24 cellular contexts compared by ENCODE assay signal in genomic region chr15:89629829-89630228, GRCh38.
"Had no signal": no experiment of that assay in that cellular context is flagged by ENCODE, and none has a peak within 500 bp of the region (broad histone marks: within the 10 kb centered on the region; RNA-seq: fewer than 3 reads in every experiment).

No MANE protein-coding gene starts in this region.

- H3K4me3 ChIP-seq: heart right ventricle, right lobe of liver, skin epidermis, testis, vagina had no signal

- H3K9me3 ChIP-seq: right lobe of liver, testis, vagina had no signal

- H3K9me3 Mint-ChIP-seq: activated B cell treated with CpG ODN at 0.5 μM for 24 hours; activated naive CD8-positive, alpha-beta T cell treated with anti-CD3 and anti-CD28 coated beads, Interleukin-2, amount 10 ng/mL, durations not matched to agents 7 days and 5 days; activated T-cell treated with anti-CD3 and anti-CD28 coated beads, Interleukin-2, amount 50 U/mL, for 24 hours; activated T-helper 17 cell treated with anti-CD3 and anti-CD28 coated beads, Interleukin-2, amount 50 U/mL, for 72 hours; memory B cell; stimulated activated effector memory CD8-positive, alpha-beta T cell treated with anti-CD3 and anti-CD28 coated beads, Interleukin-12 subunit alpha, Interleukin-12 subunit beta, amount 100 ng/mL, for 72 hours; T-helper 1 cell treated with Interleukin-12 subunit alpha and Interleukin-12 subunit beta and Interleukin-4 antibody, amounts not matched to agents 30 μg/mL and 1 μg/mL, for 36 hours had no signal

- H3K27me3 Mint-ChIP-seq: activated B cell treated with CpG ODN at 0.5 μM for 24 hours; activated CD4-positive, alpha-beta T cell treated with anti-CD3 and anti-CD28 coated beads for 36 hours; activated naive CD8-positive, alpha-beta T cell treated with anti-CD3 and anti-CD28 coated beads, Interleukin-2, amount 10 ng/mL, durations not matched to agents 7 days and 5 days; activated T-cell treated with anti-CD3 and anti-CD28 coated beads, Interleukin-2, amount 50 U/mL, for 24 hours; activated T-helper 17 cell treated with anti-CD3 and anti-CD28 coated beads, Interleukin-2, amount 50 U/mL, for 72 hours had no signal

- H3K27me3 ChIP-seq: heart right ventricle, right lobe of liver, testis, vagina had no signal

- H3K4me3 Mint-ChIP-seq: activated B cell treated with CpG ODN at 0.5 μM for 24 hours; activated CD4-positive, alpha-beta T cell treated with anti-CD3 and anti-CD28 coated beads for 36 hours; activated naive CD8-positive, alpha-beta T cell treated with anti-CD3 and anti-CD28 coated beads, Interleukin-2, amount 10 ng/mL, durations not matched to agents 7 days and 5 days; activated T-cell treated with anti-CD3 and anti-CD28 coated beads, Interleukin-2, amount 50 U/mL, for 24 hours; activated T-helper 17 cell treated with anti-CD3 and anti-CD28 coated beads, Interleukin-2, amount 50 U/mL, for 72 hours; memory B cell; nephron; stimulated activated effector memory CD8-positive, alpha-beta T cell treated with anti-CD3 and anti-CD28 coated beads, Interleukin-12 subunit alpha, Interleukin-12 subunit beta, amount 100 ng/mL, for 72 hours; T-helper 1 cell treated with Interleukin-12 subunit alpha and Interleukin-12 subunit beta and Interleukin-4 antibody, amounts not matched to agents 30 μg/mL and 1 μg/mL, for 36 hours had no signal

- H3K36me3 ChIP-seq: right lobe of liver had no signal

- ATAC-seq: activated CD4-positive, alpha-beta T cell treated with anti-CD3 and anti-CD28 coated beads for 36 hours; activated T-helper 17 cell treated with anti-CD3 and anti-CD28 coated beads, Interleukin-2, amount 50 U/mL, for 72 hours; heart right ventricle; left cardiac atrium; right lobe of liver; stimulated activated effector memory CD8-positive, alpha-beta T cell treated with anti-CD3 and anti-CD28 coated beads, Interleukin-12 subunit alpha, Interleukin-12 subunit beta, amount 100 ng/mL, for 72 hours had no signal

- H3K27ac Mint-ChIP-seq: activated B cell treated with CpG ODN at 0.5 μM for 24 hours; activated CD4-positive, alpha-beta T cell treated with anti-CD3 and anti-CD28 coated beads for 36 hours; activated naive CD8-positive, alpha-beta T cell treated with anti-CD3 and anti-CD28 coated beads, Interleukin-2, amount 10 ng/mL, durations not matched to agents 7 days and 5 days; activated T-helper 17 cell treated with anti-CD3 and anti-CD28 coated beads, Interleukin-2, amount 50 U/mL, for 72 hours; memory B cell; nephron; stimulated activated effector memory CD8-positive, alpha-beta T cell treated with anti-CD3 and anti-CD28 coated beads, Interleukin-12 subunit alpha, Interleukin-12 subunit beta, amount 100 ng/mL, for 72 hours; T-helper 1 cell treated with Interleukin-12 subunit alpha and Interleukin-12 subunit beta and Interleukin-4 antibody, amounts not matched to agents 30 μg/mL and 1 μg/mL, for 36 hours had no signal

- H3K36me3 Mint-ChIP-seq: memory B cell had no signal

- H3K27ac ChIP-seq: epithelial cell of prostate, heart right ventricle, right lobe of liver, skin epidermis, testis, vagina had no signal

- DNase-seq: activated B cell treated with CpG ODN at 0.5 μM for 24 hours; activated CD4-positive, alpha-beta T cell treated with anti-CD3 and anti-CD28 coated beads for 36 hours; activated CD4-positive, alpha-beta T cell treated with anti-CD3 and anti-CD28 coated beads, Interleukin-2, amount 50 U/mL, for 4 hours; activated naive CD4-positive, alpha-beta T cell treated with Interleukin-2 at 50 U/mL for 16 hours; activated naive CD8-positive, alpha-beta T cell treated with anti-CD3 and anti-CD28 coated beads, Interleukin-2, amount 10 ng/mL, durations not matched to agents 7 days and 5 days; activated T-cell treated with anti-CD3 and anti-CD28 coated beads, Interleukin-2, amount 50 U/mL, for 24 hours; amygdala; heart right ventricle; left cardiac atrium; occipital lobe; posterior cingulate gyrus; stimulated activated CD4-positive, alpha-beta T cell treated with anti-CD3 and anti-CD28 coated beads, Interleukin-2, amount 100 ng/mL, for 24 hours; T1000; testis; trophoblast cell had no signal

- H3K4me1 ChIP-seq: heart right ventricle, right lobe of liver, testis, vagina had no signal

- H3K4me1 Mint-ChIP-seq: activated B cell treated with CpG ODN at 0.5 μM for 24 hours; activated CD4-positive, alpha-beta T cell treated with anti-CD3 and anti-CD28 coated beads for 36 hours; activated naive CD8-positive, alpha-beta T cell treated with anti-CD3 and anti-CD28 coated beads, Interleukin-2, amount 10 ng/mL, durations not matched to agents 7 days and 5 days; activated T-helper 17 cell treated with anti-CD3 and anti-CD28 coated beads, Interleukin-2, amount 50 U/mL, for 72 hours; memory B cell; nephron; stimulated activated effector memory CD8-positive, alpha-beta T cell treated with anti-CD3 and anti-CD28 coated beads, Interleukin-12 subunit alpha, Interleukin-12 subunit beta, amount 100 ng/mL, for 72 hours had no signal
